8 cellular contexts compared by ENCODE assay signal in genomic region chr6:41073203-41073967, GRCh38. TPM values are rescaled to one million over a fixed set of nuclear protein-coding genes. Genes with fewer than 3 reads are reported as not detected.
DNase-seq lines count a peak whose midpoint lies in the region; ATAC-seq and TF ChIP-seq lines count a peak whose summit lies in the region.

No MANE protein-coding gene starts in this region.

- H3K36me3 Mint-ChIP-seq in central memory CD8-positive, alpha-beta T cell (ENCODE audit: insufficient read depth), result peaks cover 14% of the 10 kb centered on the region

- no TSS peak for BruUV-seq in A673 (replicated peaks; lab: Mats Ljungman, UMichigan)

- peak overlapping the region; percentile 98 for H3K27ac Mint-ChIP-seq in central memory CD8-positive, alpha-beta T cell (ENCODE audit: low read depth)

- no peaks in the 10 kb centered on the region for H3K9me3 ChIP-seq in A673 (ENCODE audit: low read depth, low read length, poor library complexity, severe bottlenecking)

- ATAC-seq in HG03103 (IDR thresholded peaks at IDR 0.05; ENCODE audit: low read depth, unreplicated experiment), result peak; percentile 28
- peak; percentile 5 to 9 for ATAC-seq in activated CD4-positive, CD25-positive, alpha-beta regulatory T cell treated with anti-CD3 and anti-CD28 coated beads, Interleukin-2, amount 50 U/mL, for 24 hours
- peak; percentile 9 for ATAC-seq in central memory CD8-positive, alpha-beta T cell (replicated peaks; ENCODE audit: extremely low read depth, poor library complexity, severe bottlenecking)

- H3K27me3 ChIP-seq in A673 (replicated peaks; ENCODE audit: insufficient read depth, low read depth, low read length, poor library complexity) (no peaks in the 10 kb centered on the region), kidney epithelial cell (ENCODE audit: control insufficient read depth, insufficient read depth, low read length) (no peaks in the 10 kb centered on the region)

- intact Hi-C loops in A673 (cut with micrococcal nuclease; ENCODE audit: unreplicated experiment), result loop anchor here (5.0 kb wide), 1 partner anchor 244 kb away; no protein-coding TSS in a partner anchor

- TF ChIP-seq CTCF in A673 (conservative IDR thresholded peaks at IDR 0.05; ENCODE audit: low read depth, low read length), result no peak; the same call in 1 of the 2 replicates
- peak; percentile 11 for TF ChIP-seq CTCF in kidney epithelial cell (IDR thresholded peaks at IDR 0.05; ENCODE audit: insufficient read depth, low read length, poor library complexity, severe bottlenecking)

- POLR2A ChIA-PET in A673 (lab: Charles Lee; ENCODE audit: low non-redundant PET), result no interaction called here

- H3K27me3 Mint-ChIP-seq in central memory CD8-positive, alpha-beta T cell, result no peaks in the 10 kb centered on the region

- H3K36me3 ChIP-seq in A673 (ENCODE audit: insufficient read depth, low read length, poor library complexity, severe bottlenecking) (no peaks in the 10 kb centered on the region), kidney epithelial cell (ENCODE audit: control insufficient read depth, insufficient read depth, low read length) (no peaks in the 10 kb centered on the region)

- H3K4me3 ChIP-seq in A673 (ENCODE audit: low read depth, low read length, poor library complexity, severe bottlenecking) (peak overlapping the region; percentile 91), kidney epithelial cell (ENCODE audit: low read depth, low read length) (peak overlapping the region; percentile 75)

- peak; percentile 91 for TF ChIP-seq POLR2A in GM18526 (IDR thresholded peaks at IDR 0.05; ENCODE audit: extremely low read depth, insufficient read length)

- DNase-seq in A673 (ENCODE audit: low spot score) (peak; percentile 87), NCI-H226 (peak; percentile 73), kidney epithelial cell (ENCODE audit: low read depth) (peak; percentile 39)
- DNase-seq in central memory CD8-positive, alpha-beta T cell (ENCODE audit: low spot score in 2 of 2), result peak; percentile 58 to 68
- DNase-seq in stimulated activated CD4-positive, alpha-beta T cell treated with anti-CD3 and anti-CD28 coated beads, Interleukin-15, amount 100 ng/mL, for 1 hour (ENCODE audit: low read depth in 1 of 2, low spot score in 1 of 2), result peak; percentile 63 to 69

- peak overlapping the region; percentile 92 for H3K4me3 Mint-ChIP-seq in central memory CD8-positive, alpha-beta T cell

- H3K9me3 Mint-ChIP-seq in central memory CD8-positive, alpha-beta T cell, result no peaks in the 10 kb centered on the region

- CTCF ChIA-PET in A673 (lab: Charles Lee), result interaction anchor here (1.0 kb wide), 1 partner anchor 246 kb away, joined by 4 read pairs; no protein-coding TSS in a partner anchor

- peaks cover 49% of the 10 kb centered on the region for H3K4me1 Mint-ChIP-seq in central memory CD8-positive, alpha-beta T cell

- H3K27ac ChIP-seq in A673 (ENCODE audit: low read depth, low read length, poor library complexity, severe bottlenecking), result peak overlapping the region; percentile 100

- H3K4me1 ChIP-seq in A673 (ENCODE audit: insufficient read depth, low read length, poor library complexity, severe bottlenecking), result peaks cover 28% of the 10 kb centered on the region

RNA-seq across cellular contexts. Expression of gene NFYA, which starts 0.6 kb away (rescaled TPM):
- total RNA-seq in A673 (2021) (38.8 and 45.4 TPM in 2 replicates), kidney epithelial cell (33.3 and 36.6 TPM in 2 replicates)

RNA-seq across cellular contexts. Expression of gene OARD1, which starts 1.2 kb away (rescaled TPM):
- 27.3 and 30.4 TPM in 2 replicates for total RNA-seq in A673 (2021)
- 16.1 and 19.4 TPM in 2 replicates for total RNA-seq in kidney epithelial cell

RNA-seq across cellular contexts. Expression of gene APOBEC2, which starts 20.4 kb away (rescaled TPM):
- total RNA-seq in A673 (2021), result not detected in 2 replicates
- total RNA-seq in kidney epithelial cell, result not detected in 2 replicates

RNA-seq across cellular contexts. Expression of gene TSPO2, which starts 31.1 kb away (rescaled TPM):
- total RNA-seq in A673 (2021) (not detected in 2 replicates), kidney epithelial cell (not detected in 2 replicates)

RNA-seq across cellular contexts. Expression of gene UNC5CL, which starts 34.4 kb away (rescaled TPM):
- total RNA-seq in A673 (2021) (0.41 and 1.2 TPM in 2 replicates), kidney epithelial cell (1.1 and 1.8 TPM in 2 replicates)

Comparison
In these comparisons a context has a peak if more than half of its experiments do, and no peak if none do; other contexts are left out.
1. Peak in every context shown above with its lines: DNase-seq, ATAC-seq, H3K4me3 ChIP-seq and H3K27ac ChIP-seq.